ENCODE assay signal across 14 cellular contexts in genomic region chr6:139863356-139863755, GRCh38.
A peak's percentile ranks its signal among the peaks of the same experiment; 100 is the strongest.
DNase-seq lines count a peak whose midpoint lies in the region; TF ChIP-seq lines count a peak whose summit lies in the region.
"Had no signal": no experiment of that assay in that cellular context is flagged by ENCODE, and none has a peak within 500 bp of the region (broad histone marks: within the 10 kb centered on the region; RNA-seq: fewer than 3 reads in every experiment).

No MANE protein-coding gene starts in this region.

- H3K27ac Mint-ChIP-seq in chondrocyte (ENCODE audit: unreplicated experiment): peak overlapping the region; percentile 15
- H3K27ac Mint-ChIP-seq: CD4-positive, CD25-positive, alpha-beta regulatory T cell had no signal

- peaks cover 7% of the 10 kb centered on the region for H3K9me3 Mint-ChIP-seq in chondrocyte (ENCODE audit: low read depth)

- H3K27me3 Mint-ChIP-seq in chondrocyte (ENCODE audit: low read depth): no peaks in the 10 kb centered on the region

- no peak for TF ChIP-seq CTCF in chondrocyte (IDR thresholded peaks at IDR 0.05)

- peaks cover 8% of the 10 kb centered on the region for H3K4me1 Mint-ChIP-seq in chondrocyte (ENCODE audit: low read depth)
- H3K4me1 Mint-ChIP-seq: CD4-positive, CD25-positive, alpha-beta regulatory T cell had no signal

- H3K4me3 Mint-ChIP-seq in chondrocyte (ENCODE audit: unreplicated experiment): no peak overlapping the region
- H3K4me3 Mint-ChIP-seq: CD4-positive, CD25-positive, alpha-beta regulatory T cell had no signal

- peak; percentile 31 for DNase-seq in AG08396 (ENCODE audit: low spot score)
- DNase-seq in HCEC 1CT: peak; percentile 70
- no peak for DNase-seq in chondrocyte (ENCODE audit: low spot score)
- peak; percentile 31 for DNase-seq in fibroblast of the conjunctiva (ENCODE audit: low read depth)
- DNase-seq in activated naive CD4-positive, alpha-beta T cell (lab: John Stamatoyannopoulos, UW): no peak
- DNase-seq in activated CD4-positive, alpha-beta T cell treated with anti-CD3 and anti-CD28 coated beads for 48 hours: no peak
- DNase-seq in hippocampal formation (lab: John Stamatoyannopoulos, UW): no peak
- DNase-seq in stimulated activated naive CD4-positive, alpha-beta T cell (lab: John Stamatoyannopoulos, UW): no peak
- DNase-seq: CD4-positive, CD25-positive, alpha-beta regulatory T cell; DND-41; NCI-H1417; NCI-H2029; Peyer's patch; Right ventricle myocardium superior had no signal

- H3K36me3 Mint-ChIP-seq in chondrocyte (ENCODE audit: low read depth): no peaks in the 10 kb centered on the region
- H3K36me3 Mint-ChIP-seq: CD4-positive, CD25-positive, alpha-beta regulatory T cell had no signal

Comparison
In these comparisons a context has a peak if more than half of its experiments do, and no peak if none do; other contexts are left out.
1. DNase-seq: peak in AG08396 (single experiment), HCEC 1CT (single experiment) and fibroblast of the conjunctiva (single experiment); none in chondrocyte (single experiment), activated naive CD4-positive, alpha-beta T cell (0 of 4), activated CD4-positive, alpha-beta T cell treated with anti-CD3 and anti-CD28 coated beads for 48 hours (single experiment), hippocampal formation (0 of 2) and stimulated activated naive CD4-positive, alpha-beta T cell (0 of 6).